In genomic region chr5:110161162-110161561, GRCh38 we compare ENCODE assay signal across 18 cellular contexts.
DNase-seq lines count a peak whose midpoint lies in the region; ATAC-seq lines count a peak whose summit lies in the region.
"Had no signal": no experiment of that assay in that cellular context is flagged by ENCODE, and none has a peak within 500 bp of the region (broad histone marks: within the 10 kb centered on the region; RNA-seq: fewer than 3 reads in every experiment).

No MANE protein-coding gene starts in this region.

- H3K4me1 ChIP-seq in neuronal stem cell (ENCODE audit: control insufficient read depth in 2 of 2, insufficient read depth in 1 of 2, low read depth in 1 of 2, low read length in 2 of 2), result peaks cover 5 to 7% of the 10 kb centered on the region in 2 donors
- H3K4me1 ChIP-seq: A549, Peyer's patch had no signal

- peak overlapping the region; percentile 36 for H2AFZ ChIP-seq in neuronal stem cell (ENCODE audit: low read length)

- no peak overlapping the region for H2BK12ac ChIP-seq in neuronal stem cell (ENCODE audit: low read length)

- no peak overlapping the region for H3K27ac ChIP-seq in neuronal stem cell (replicated peaks; ENCODE audit: low read length)
- H3K27ac ChIP-seq: A549, Peyer's patch had no signal

- WGBS in neuronal stem cell (ENCODE audit: extremely low coverage in 2 of 2, insufficient read length in 2 of 2, insufficient replicate concordance in 1 of 2), 2 donors, result no CpG with 5 or more reads among the region's 2 CpGs

- no peak overlapping the region for H3K4me2 ChIP-seq in neuronal stem cell (ENCODE audit: insufficient read depth, low read length, poor library complexity, severe bottlenecking)
- H3K4me2 ChIP-seq: A549 had no signal

- H2AK5ac ChIP-seq in neuronal stem cell (ENCODE audit: low read depth, low read length), result no peak overlapping the region

- no peak overlapping the region for H2BK5ac ChIP-seq in neuronal stem cell (ENCODE audit: low read length)

- DNase-seq in EL, result peak; percentile 31
- peak; percentile 1 for DNase-seq in RPMI7951 (ENCODE audit: low read depth)
- peak; percentile 14 for DNase-seq in dedifferentiated amniotic fluid mesenchymal stem cell (ENCODE audit: extremely low spot score)
- DNase-seq in neuronal stem cell (ENCODE audit: low spot score), result no peak
- DNase-seq: CD4-positive, alpha-beta T cell; DMS153; KG1; NCI-H1417 treated with DMSO at 0.1 percent for 48 hours; NCI-H187 treated with DMSO at 0.1 percent for 48 hours; NCI-H2171 treated with DMSO at 0.1 percent for 48 hours; NCI-H446; NCI-H526 treated with DMSO at 0.1 percent for 48 hours; Peyer's patch; SHP77 treated with DMSO at 0.1 percent for 48 hours had no signal

- H3K9ac ChIP-seq in neuronal stem cell (ENCODE audit: low read depth, low read length, poor library complexity), result no peak overlapping the region

- no peak overlapping the region for H4K8ac ChIP-seq in neuronal stem cell (ENCODE audit: low read depth, low read length)

- no peaks in the 10 kb centered on the region for H3K9me3 ChIP-seq in neuronal stem cell (replicated peaks in 1 of 2; ENCODE audit: control insufficient read depth in 2 of 2, insufficient read depth in 1 of 2, low read depth in 1 of 2, low read length in 2 of 2)
- H3K9me3 ChIP-seq: A549, Peyer's patch had no signal

- no peak overlapping the region for H3K23ac ChIP-seq in neuronal stem cell (ENCODE audit: low read depth, low read length, poor library complexity)

- no peak overlapping the region for H3K4ac ChIP-seq in neuronal stem cell (ENCODE audit: low read length)

- no peak overlapping the region for H4K91ac ChIP-seq in neuronal stem cell (ENCODE audit: low read depth, low read length, poor library complexity)

- no peaks in the 10 kb centered on the region for H3K36me3 ChIP-seq in neuronal stem cell (replicated peaks in 1 of 2; ENCODE audit: control insufficient read depth in 2 of 2, insufficient read depth in 2 of 2, low read length in 2 of 2)
- H3K36me3 ChIP-seq: Peyer's patch had no signal

- H2BK15ac ChIP-seq in neuronal stem cell (ENCODE audit: low read length), result no peak overlapping the region

- no peak overlapping the region for H3K14ac ChIP-seq in neuronal stem cell (ENCODE audit: low read length)

- no peak overlapping the region for H3K4me3 ChIP-seq in neuronal stem cell (ENCODE audit: low read length in 2 of 2)
- H3K4me3 ChIP-seq: A549, Peyer's patch had no signal

- H3K18ac ChIP-seq in neuronal stem cell (ENCODE audit: low read length), result no peak overlapping the region

- H3K27me3 ChIP-seq in neuronal stem cell (ENCODE audit: control insufficient read depth in 3 of 3, insufficient read depth in 3 of 3, low read depth in 1 of 3, low read length in 3 of 3), result no peaks in the 10 kb centered on the region
- H3K27me3 ChIP-seq: Peyer's patch had no signal

- no peaks in the 10 kb centered on the region for H3K79me1 ChIP-seq in neuronal stem cell (ENCODE audit: low read depth, low read length)

- no peak overlapping the region for H2BK120ac ChIP-seq in neuronal stem cell (ENCODE audit: low read depth, low read length)

- no peak for ATAC-seq in HG03521 (IDR thresholded peaks at IDR 0.05; ENCODE audit: unreplicated experiment)
- ATAC-seq in HG02981 (IDR thresholded peaks at IDR 0.05; ENCODE audit: unreplicated experiment), result no peak
- ATAC-seq in GM21786 (IDR thresholded peaks at IDR 0.05; ENCODE audit: unreplicated experiment), result no peak
- ATAC-seq: A549 had no signal
